9 cellular contexts compared by ENCODE assay signal in genomic region chr12:39990122-39991101, GRCh38.
DNase-seq lines count a peak whose midpoint lies in the region; ATAC-seq, FAIRE-seq and TF ChIP-seq lines count a peak whose summit lies in the region.
"Had no signal": no experiment of that assay in that cellular context is flagged by ENCODE, and none has a peak within 500 bp of the region (broad histone marks: within the 10 kb centered on the region; RNA-seq: fewer than 3 reads in every experiment).

No MANE protein-coding gene starts in this region.

- no peak overlapping the region for H3K27ac Mint-ChIP-seq in CD4-positive, CD25-positive, alpha-beta regulatory T cell

- no peaks in the 10 kb centered on the region for H3K27me3 ChIP-seq in CD4-positive, CD25-positive, alpha-beta regulatory T cell (ENCODE audit: control insufficient read depth, insufficient read depth, low read length)
- H3K27me3 ChIP-seq in Peyer's patch, result no peaks in the 10 kb centered on the region
- no peaks in the 10 kb centered on the region for H3K27me3 ChIP-seq in cardiac muscle cell
- H3K27me3 ChIP-seq in small intestine (ENCODE audit: control insufficient read depth in 2 of 2, insufficient read depth in 2 of 2, low read length in 2 of 2), result no peaks in the 10 kb centered on the region

- H3K36me3 Mint-ChIP-seq in CD4-positive, CD25-positive, alpha-beta regulatory T cell, result no peaks in the 10 kb centered on the region

- no peak for FAIRE-seq in small intestine (lab: Jason Lieb, UNC)

- peak; percentile 30 to 64 (median 46) for DNase-seq in CD4-positive, CD25-positive, alpha-beta regulatory T cell
- DNase-seq in Peyer's patch, result peak; percentile 54 to 84 (median 60)
- DNase-seq in activated effector memory CD4-positive, alpha-beta T cell treated with anti-CD3 and anti-CD28 coated beads, Interleukin-2, amount 50 U/mL, for 16 hours, result peak; percentile 82
- peak; percentile 61 to 79 for DNase-seq in cardiac muscle cell (ENCODE audit: low read depth in 1 of 2, low spot score in 1 of 2)
- peak; percentile 49 for DNase-seq in small intestine
- no peak for DNase-seq in dedifferentiated amniotic fluid mesenchymal stem cell (ENCODE audit: extremely low spot score)

- no peak overlapping the region for H3K27ac ChIP-seq in CD4-positive, CD25-positive, alpha-beta regulatory T cell (ENCODE audit: insufficient read depth, low read length, poor library complexity, severe bottlenecking)
- H3K27ac ChIP-seq in Peyer's patch, result no peak overlapping the region
- no peak overlapping the region for H3K27ac ChIP-seq in cardiac muscle cell
- no peak overlapping the region for H3K27ac ChIP-seq in small intestine (ENCODE audit: low read depth in 1 of 2, low read length in 1 of 2)
- H3K27ac ChIP-seq: SK-N-MC had no signal

- TF ChIP-seq CTCF in Peyer's patch (IDR thresholded peaks at IDR 0.05), result peak; percentile 35 to 82 (median 72)
- TF ChIP-seq CTCF in cardiac muscle cell (IDR thresholded peaks at IDR 0.05; ENCODE audit: low read depth, low read length), result peak; percentile 86

- no peak for TF ChIP-seq POLR2A in Peyer's patch (IDR thresholded peaks at IDR 0.05)

- no peak overlapping the region for H3K4me3 ChIP-seq in CD4-positive, CD25-positive, alpha-beta regulatory T cell (ENCODE audit: low read depth, low read length)
- H3K4me3 ChIP-seq in Peyer's patch (no peak overlapping the region), cardiac muscle cell (no peak overlapping the region), small intestine (ENCODE audit: low read depth in 1 of 2, low read length in 2 of 2) (no peak overlapping the region)
- H3K4me3 ChIP-seq: SK-N-MC had no signal

- H3K27me3 Mint-ChIP-seq in CD4-positive, CD25-positive, alpha-beta regulatory T cell, result peaks cover 4% of the 10 kb centered on the region

- H3K36me3 ChIP-seq in CD4-positive, CD25-positive, alpha-beta regulatory T cell (ENCODE audit: control insufficient read depth, insufficient read depth, low read length), result no peaks in the 10 kb centered on the region
- no peaks in the 10 kb centered on the region for H3K36me3 ChIP-seq in Peyer's patch
- H3K36me3 ChIP-seq in cardiac muscle cell, result no peaks in the 10 kb centered on the region
- H3K36me3 ChIP-seq in small intestine (ENCODE audit: control insufficient read depth in 2 of 2, insufficient read depth in 2 of 2, low read length in 2 of 2), result no peaks in the 10 kb centered on the region

- no peaks in the 10 kb centered on the region for H3K4me1 ChIP-seq in CD4-positive, CD25-positive, alpha-beta regulatory T cell (ENCODE audit: control insufficient read depth, insufficient read depth, low read length, poor library complexity, severe bottlenecking)
- no peaks in the 10 kb centered on the region for H3K4me1 ChIP-seq in Peyer's patch
- no peaks in the 10 kb centered on the region for H3K4me1 ChIP-seq in cardiac muscle cell (ENCODE audit: low read depth)
- no peaks in the 10 kb centered on the region for H3K4me1 ChIP-seq in small intestine (ENCODE audit: control insufficient read depth in 2 of 2, insufficient read depth in 1 of 2, low read depth in 1 of 2, low read length in 1 of 2)

- no peak overlapping the region for H3K4me3 Mint-ChIP-seq in CD4-positive, CD25-positive, alpha-beta regulatory T cell

- H3K9me3 Mint-ChIP-seq in CD4-positive, CD25-positive, alpha-beta regulatory T cell, result peaks cover 0 to 2% (median 0%) of the 10 kb centered on the region in 7 donors

- WGBS in small intestine, 3 donors, result 44 to 67% (median 60%) methylated on average over 4 of the region's 4 CpGs

- peak; percentile 68 to 72 for ATAC-seq in CD4-positive, CD25-positive, alpha-beta regulatory T cell (ENCODE audit: low read depth in 2 of 2)
- peak; percentile 93 for ATAC-seq in GM18909 (IDR thresholded peaks at IDR 0.05; ENCODE audit: poor library complexity, unreplicated experiment)
- peak; percentile 84 for ATAC-seq in HG03108 (IDR thresholded peaks at IDR 0.05; ENCODE audit: unreplicated experiment)

- no peaks in the 10 kb centered on the region for H3K9me3 ChIP-seq in CD4-positive, CD25-positive, alpha-beta regulatory T cell (ENCODE audit: control insufficient read depth in 2 of 2, low read length in 2 of 2)
- no peaks in the 10 kb centered on the region for H3K9me3 ChIP-seq in Peyer's patch
- H3K9me3 ChIP-seq in cardiac muscle cell (ENCODE audit: low read depth), result no peaks in the 10 kb centered on the region
- no peaks in the 10 kb centered on the region for H3K9me3 ChIP-seq in small intestine (ENCODE audit: control insufficient read depth, low read depth)

- peaks cover 0 to 9% (median 6%) of the 10 kb centered on the region in 4 donors for H3K4me1 Mint-ChIP-seq in CD4-positive, CD25-positive, alpha-beta regulatory T cell
